ENCODE assay signal across 18 cellular contexts in the genomic region with DNA sequence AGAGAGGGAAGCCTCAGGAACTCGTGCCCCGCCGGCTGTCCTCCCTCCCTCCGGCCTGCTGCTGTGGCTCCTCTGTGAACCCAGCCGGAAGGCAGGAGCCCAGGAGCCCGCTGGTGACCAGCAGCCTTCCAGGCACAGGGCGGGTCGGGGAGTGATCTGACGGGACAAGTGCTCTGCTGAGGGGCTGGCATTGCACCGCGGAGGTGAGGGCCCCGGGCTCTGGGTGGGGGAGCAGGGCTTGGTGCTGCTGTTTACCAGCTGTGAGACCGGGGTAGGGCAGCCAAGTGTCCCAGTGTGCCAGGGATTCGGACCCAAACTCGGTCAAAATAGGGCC. TPM values are rescaled to one million over a fixed set of nuclear protein-coding genes. Genes with fewer than 3 reads are reported as not detected.
DNase-seq lines count a peak whose midpoint lies in the region; ATAC-seq, FAIRE-seq and TF ChIP-seq lines count a peak whose summit lies in the region.
"Had no signal": no experiment of that assay in that cellular context is flagged by ENCODE, and none has a peak within 500 bp of the region (broad histone marks: within the 10 kb centered on the region; RNA-seq: fewer than 3 reads in every experiment).

No MANE protein-coding gene starts in this region.

- H2BK20ac ChIP-seq in H1 (ENCODE audit: low read length): no peak overlapping the region

- H2AFZ ChIP-seq in OCI-LY3 (ENCODE audit: low read depth, low read length): no peak overlapping the region
- H2AFZ ChIP-seq in H1 (ENCODE audit: low read length): no peak overlapping the region

- H3K4ac ChIP-seq in H1 (replicated peaks; ENCODE audit: insufficient read length, low read depth, low read length): no peak overlapping the region

- peak overlapping the region in 2 of 3 experiments; percentile 15 to 44 for H3K27ac Mint-ChIP-seq in nephron

- ATAC-seq in upper lobe of right lung: peak; percentile 27
- ATAC-seq in HG03095 (IDR thresholded peaks at IDR 0.05; ENCODE audit: unreplicated experiment): no peak
- ATAC-seq in HG03159 (IDR thresholded peaks at IDR 0.05; ENCODE audit: unreplicated experiment): no peak

- intact Hi-C loops in upper lobe of right lung (cut with DNase I): no loop called here

- TF ChIP-seq CTCF in OCI-LY3 (IDR thresholded peaks at IDR 0.05; ENCODE audit: low read depth, low read length): no peak
- TF ChIP-seq CTCF in H1 (IDR thresholded peaks at IDR 0.05; ENCODE audit: control extremely low read depth in 1 of 3, insufficient read depth in 1 of 3, low read depth in 1 of 3, low read length in 3 of 3): no peak
- TF ChIP-seq CTCF in nephron (IDR thresholded peaks at IDR 0.05; ENCODE audit: unreplicated experiment in 3 of 3): no peak
- TF ChIP-seq CTCF in upper lobe of right lung (IDR thresholded peaks at IDR 0.05): no peak

- DNase-seq in H1 (ENCODE audit: low read depth in 1 of 2, low spot score in 2 of 2): no peak
- peak; percentile 79 for DNase-seq in upper lobe of right lung
- DNase-seq in LoVo (ENCODE audit: low spot score): no peak
- DNase-seq: DMS153, EL, KG1, MG63, NCI-H1105, NCI-H187, NCI-H774, SIG-M5 had no signal

- H4K8ac ChIP-seq in H1 (ENCODE audit: extremely low read depth, insufficient read depth, low read length): no peak overlapping the region

- H2BK5ac ChIP-seq in H1 (ENCODE audit: low read depth, low read length): no peak overlapping the region

- H3K4me1 ChIP-seq in OCI-LY3 (ENCODE audit: low read length) (peaks cover 21% of the 10 kb centered on the region), H1 (replicated peaks in 1 of 4; ENCODE audit: control insufficient read depth in 3 of 4, insufficient read depth in 4 of 4, low read length in 3 of 4) (peaks cover 0 to 8% (median 5%) of the 10 kb centered on the region in 4 experiments; a peak in 6 of 7 replicates), upper lobe of right lung (peaks cover 3% of the 10 kb centered on the region)

- CTCF ChIA-PET in H1 (lab: Charles Lee; ENCODE audit: partially characterized antibody): interaction anchor here (1.1 to 3.5 kb wide), 9 partner anchors 11 to 82 kb away, joined by 3 to 15 read pairs (median 5); no protein-coding TSS in a partner anchor

- H2BK120ac ChIP-seq in H1 (replicated peaks; ENCODE audit: low read depth, low read length): no peak overlapping the region

- H4K20me1 ChIP-seq in OCI-LY3 (ENCODE audit: insufficient read depth, low read length): 0 out of 2 replicates have a peak, but pooled peaks cover 6% of the 10 kb centered on the region
- peaks cover 22 to 37% of the 10 kb centered on the region in 2 experiments for H4K20me1 ChIP-seq in H1 (replicated peaks in 1 of 2; ENCODE audit: control insufficient read depth in 1 of 2, insufficient read depth in 2 of 2, low read length in 2 of 2)

- H3K4me1 Mint-ChIP-seq in nephron: peaks cover 45% of the 10 kb centered on the region

- peak overlapping the region; percentile 58 for H3K4me3 ChIP-seq in OCI-LY3 (ENCODE audit: low read length)
- no peak overlapping the region for H3K4me3 ChIP-seq in H1 (ENCODE audit: extremely low read depth in 1 of 4, insufficient read depth in 2 of 4, low read depth in 3 of 4, low read length in 4 of 4)
- H3K4me3 ChIP-seq in upper lobe of right lung: no peak overlapping the region
- H3K4me3 ChIP-seq: MG63 had no signal

- no peaks in the 10 kb centered on the region for H3K79me2 ChIP-seq in OCI-LY3 (ENCODE audit: low read length)
- no peaks in the 10 kb centered on the region for H3K79me2 ChIP-seq in H1 (ENCODE audit: control insufficient read depth in 1 of 2, insufficient read depth in 2 of 2, low read length in 2 of 2)

- no peak overlapping the region for H4K5ac ChIP-seq in H1 (ENCODE audit: insufficient read length, low read depth, low read length)

- H3K27me3 ChIP-seq in OCI-LY3 (ENCODE audit: low read depth, low read length): no peaks in the 10 kb centered on the region
- peaks cover 2 to 60% (median 36%) of the 10 kb centered on the region in 4 experiments for H3K27me3 ChIP-seq in H1 (replicated peaks in 1 of 4; ENCODE audit: control insufficient read depth in 3 of 4, extremely low read depth in 1 of 4, insufficient read depth in 3 of 4, low read length in 3 of 4)
- no peaks in the 10 kb centered on the region for H3K27me3 ChIP-seq in upper lobe of right lung
- H3K27me3 ChIP-seq: MG63 had no signal

- H3K56ac ChIP-seq in H1 (replicated peaks; ENCODE audit: insufficient read length, low read depth, low read length): no peak overlapping the region

- H3K27ac ChIP-seq in OCI-LY3 (ENCODE audit: low read length) (no peak overlapping the region), H1 (ENCODE audit: low read depth, low read length) (no peak overlapping the region), upper lobe of right lung (no peak overlapping the region)
- H3K27ac ChIP-seq: C4-2B, HL-60 had no signal

- no peak for FAIRE-seq in H1 (lab: Jason Lieb, UNC)
- FAIRE-seq: H54 had no signal

- POLR2A ChIA-PET in H1 (lab: Charles Lee; ENCODE audit: partially characterized antibody): interaction anchor here (1.3 kb wide), 1 partner anchor 11 kb away, joined by 3 read pairs; no protein-coding TSS in a partner anchor

- TF ChIP-seq EP300 in H1 (IDR thresholded peaks at IDR 0.05; ENCODE audit: borderline replicate concordance in 1 of 2, low read depth in 2 of 2, low read length in 2 of 2): no peak

- H3K9ac ChIP-seq in OCI-LY3 (ENCODE audit: low read length) (no peak overlapping the region), H1 (replicated peaks in 1 of 4; ENCODE audit: extremely low read depth in 1 of 4, low read depth in 3 of 4, low read length in 3 of 4) (no peak overlapping the region)

- H3K27me3 Mint-ChIP-seq in nephron (ENCODE audit: low read depth): peaks cover 11% of the 10 kb centered on the region

- no peaks in the 10 kb centered on the region for H3K36me3 Mint-ChIP-seq in nephron (ENCODE audit: low read depth)

- H3K9me3 ChIP-seq in OCI-LY3 (ENCODE audit: insufficient read depth, low read length) (no peaks in the 10 kb centered on the region), H1 (ENCODE audit: insufficient read depth in 2 of 2, low read depth in 1 of 2, low read length in 1 of 2) (no peaks in the 10 kb centered on the region), upper lobe of right lung (no peaks in the 10 kb centered on the region)
- H3K9me3 ChIP-seq: MG63 had no signal

- no peak overlapping the region for H3K4me3 Mint-ChIP-seq in nephron

- H3K36me3 ChIP-seq in OCI-LY3 (replicated peaks; ENCODE audit: low read depth, low read length): no peaks in the 10 kb centered on the region
- H3K36me3 ChIP-seq in H1 (ENCODE audit: control insufficient read depth in 2 of 4, insufficient read depth in 4 of 4, low read length in 3 of 4): no peaks in the 10 kb centered on the region
- H3K36me3 ChIP-seq in upper lobe of right lung: no peaks in the 10 kb centered on the region
- H3K36me3 ChIP-seq: MG63 had no signal

- H3K14ac ChIP-seq in H1 (ENCODE audit: insufficient read length): no peak overlapping the region

- peak overlapping the region; percentile 60 for H3K4me2 ChIP-seq in OCI-LY3 (ENCODE audit: low read length)
- no peak overlapping the region for H3K4me2 ChIP-seq in H1 (ENCODE audit: insufficient read depth in 1 of 2, low read depth in 2 of 2, low read length in 2 of 2)

- H3K23ac ChIP-seq in H1 (ENCODE audit: insufficient read length): no peak overlapping the region

- peaks cover 5% of the 10 kb centered on the region; the same call in 1 of the 2 replicates for H3K79me1 ChIP-seq in H1 (ENCODE audit: low read depth, low read length)

- H2AK5ac ChIP-seq in H1 (ENCODE audit: low read depth, low read length): peak overlapping the region; percentile 45; the same call in 1 of the 2 replicates

- H2BK15ac ChIP-seq in H1 (ENCODE audit: low read length): 0 out of 2 replicates have a peak overlapping the region, but pooled peaks have one; percentile 16

- no peaks in the 10 kb centered on the region for H3K9me3 Mint-ChIP-seq in nephron

- TF ChIP-seq POLR2A in H1 (IDR thresholded peaks at IDR 0.05; ENCODE audit: control extremely low read depth in 1 of 2, low read depth in 2 of 2, low read length in 2 of 2): no peak

- no peaks in the 10 kb centered on the region for H3K23me2 ChIP-seq in H1 (ENCODE audit: low read depth, low read length)

- H3K18ac ChIP-seq in H1 (ENCODE audit: extremely low read depth, low read length): no peak overlapping the region

- TF ChIP-seq RAD21 in H1 (IDR thresholded peaks at IDR 0.05 in 1 of 2, conservative IDR thresholded peaks at IDR 0.05 in 1 of 2; ENCODE audit: low read depth in 2 of 2, low read length in 2 of 2): no peak

- H4K91ac ChIP-seq in H1 (replicated peaks; ENCODE audit: insufficient read length, low read length): no peak overlapping the region

- WGBS in H1 (ENCODE audit: extremely low coverage in 1 of 2, insufficient coverage in 1 of 2, insufficient read length in 1 of 2, insufficient replicate concordance in 2 of 2, low coverage in 1 of 2, low lambda C conversion rate in 2 of 2, missing lambda C conversion rate in 1 of 2), 2 experiments: 95% methylated on average over 15 of the region's 15 CpGs; no CpG with 5 or more reads in 1 of the 2 experiments

- 0 out of 2 replicates have a peak overlapping the region, but pooled peaks have one; percentile 50 for H2BK12ac ChIP-seq in H1 (ENCODE audit: low read depth, low read length)

TF ChIP-seq in H1, 55 proteins besides CTCF, POLR2A, EP300 and RAD21:
- TF ChIP-seq SAP30 (IDR thresholded peaks at IDR 0.05; ENCODE audit: insufficient read depth, insufficient replicate concordance, low read length): no peak

RNA-seq across cellular contexts. Expression of a gene that starts 53.3 kb away (rescaled TPM):
- 0.28 and 0.42 TPM in 2 replicates for total RNA-seq in H1 (2021; fragmentation: NEBNext Ultra II Directional; extraction: Animal tissue kit (Norgen Biotek cat#: 25700))
- polyA plus RNA-seq in H1 (2011; rRNA removed): 0.14 and 0.20 TPM in 2 replicates
- 0.10 TPM for polyA plus RNA-seq in H1 (2011; cell fraction: cytosol; rRNA removed)
- polyA plus RNA-seq in H1 (2011; cell fraction: nucleus; rRNA removed): 0.19 TPM
- 0.30 to 0.89 TPM (median 0.74 TPM) in 4 replicates for polyA plus RNA-seq in H1 (2012, experiment 1 of 2)
- polyA plus RNA-seq in H1 (2012, experiment 2 of 2): 0.17 TPM
- 0.61 TPM for polyA plus RNA-seq in H1 (2013, experiment 1 of 2)
- polyA plus RNA-seq in H1 (2013, experiment 2 of 2): 0.59 TPM
- 0.16 and 0.20 TPM in 2 replicates for polyA minus RNA-seq in H1 (2011; rRNA and poly(A)+ RNA removed)
- 0.29 TPM for polyA minus RNA-seq in H1 (2011; cell fraction: cytosol; rRNA and poly(A)+ RNA removed)
- polyA minus RNA-seq in H1 (2011; cell fraction: nucleus; rRNA and poly(A)+ RNA removed): not detected
- not detected for total RNA-seq in upper lobe of right lung
